In genomic region chr15:74619916-74620635, GRCh38 we compare ENCODE assay signal across 24 cellular contexts. TPM values are rescaled to one million over a fixed set of nuclear protein-coding genes. Genes with fewer than 3 reads are reported as not detected.
DNase-seq lines count a peak whose midpoint lies in the region; ATAC-seq and TF ChIP-seq lines count a peak whose summit lies in the region.
"Had no signal": no experiment of that assay in that cellular context is flagged by ENCODE, and none has a peak within 500 bp of the region (broad histone marks: within the 10 kb centered on the region; RNA-seq: fewer than 3 reads in every experiment).

No MANE protein-coding gene starts in this region.

- H3K36me3 ChIP-seq in Loucy (ENCODE audit: insufficient read depth, low read length): peaks cover 60% of the 10 kb centered on the region; the same call in 1 of the 2 replicates

- intact Hi-C loops in activated CD4-positive, alpha-beta memory T cell treated with anti-CD3 and anti-CD28 coated beads for 36 hours (cut with micrococcal nuclease): no loop called here

- H3K4me1 ChIP-seq in Loucy (ENCODE audit: insufficient read depth, low read length, poor library complexity, severe bottlenecking): peaks cover 23% of the 10 kb centered on the region

- H3K4me3 ChIP-seq in Loucy (ENCODE audit: low read length, poor library complexity, severe bottlenecking): no peak overlapping the region
- H3K4me3 ChIP-seq: breast epithelium, colonic mucosa, esophagus squamous epithelium, GM23248, sigmoid colon had no signal

- H3K9me3 ChIP-seq in Loucy (ENCODE audit: insufficient read depth, low read depth, low read length): no peaks in the 10 kb centered on the region
- H3K9me3 ChIP-seq: breast epithelium, colonic mucosa, esophagus squamous epithelium, sigmoid colon had no signal

- ATAC-seq in central memory CD8-positive, alpha-beta T cell (replicated peaks; ENCODE audit: extremely low read depth, poor library complexity, severe bottlenecking): no peak
- no peak for ATAC-seq in GM18861 (IDR thresholded peaks at IDR 0.05; ENCODE audit: unreplicated experiment)
- ATAC-seq in HG02970 (IDR thresholded peaks at IDR 0.05; ENCODE audit: low FRiP score, unreplicated experiment): no peak
- no peak for ATAC-seq in HG03460 (IDR thresholded peaks at IDR 0.05; ENCODE audit: unreplicated experiment)

- H2AFZ ChIP-seq in Loucy (ENCODE audit: low read length): no peak overlapping the region
- H2AFZ ChIP-seq: GM23248 had no signal

- H3K27me3 ChIP-seq in Loucy (ENCODE audit: insufficient read depth, low read length, poor library complexity, severe bottlenecking): no peaks in the 10 kb centered on the region
- H3K27me3 ChIP-seq: breast epithelium, colonic mucosa, esophagus squamous epithelium, sigmoid colon had no signal

- H3K4me3 Mint-ChIP-seq in activated CD4-positive, alpha-beta memory T cell treated with anti-CD3 and anti-CD28 coated beads, Interleukin-2, amount 10 ng/mL, durations not matched to agents 7 days and 5 days: no peak overlapping the region
- no peak overlapping the region for H3K4me3 Mint-ChIP-seq in activated CD4-positive, alpha-beta memory T cell treated with anti-CD3 and anti-CD28 coated beads for 36 hours
- no peak overlapping the region for H3K4me3 Mint-ChIP-seq in central memory CD8-positive, alpha-beta T cell
- H3K4me3 Mint-ChIP-seq in progenitor cell of endocrine pancreas (ENCODE audit: low read depth): no peak overlapping the region
- H3K4me3 Mint-ChIP-seq: HFFc6; T-helper 1 cell treated with Interleukin-12 subunit alpha and Interleukin-12 subunit beta and Interleukin-4 antibody, amounts not matched to agents 30 μg/mL and 1 μg/mL, for 36 hours had no signal

- peaks cover 86% of the 10 kb centered on the region for H4K20me1 ChIP-seq in Loucy (ENCODE audit: insufficient read depth, low read length, poor library complexity, severe bottlenecking)

- CTCF ChIA-PET in activated CD4-positive, alpha-beta memory T cell treated with anti-CD3 and anti-CD28 coated beads, Interleukin-2, amount 10 ng/mL, durations not matched to agents 7 days and 5 days (lab: Charles Lee): interaction anchor here (8.1 kb wide), 1 partner anchor 13 kb away, joined by 72 read pairs; no protein-coding TSS in a partner anchor
- CTCF ChIA-PET in activated CD4-positive, alpha-beta memory T cell treated with anti-CD3 and anti-CD28 coated beads for 36 hours (lab: Charles Lee): interaction anchor here (0.7 to 15.5 kb wide), 6 partner anchors 13 to 241 kb away, joined by 3 to 214 read pairs (median 6); no protein-coding TSS in a partner anchor

- H3K9ac ChIP-seq in Loucy (ENCODE audit: low read depth, low read length, poor library complexity, severe bottlenecking): no peak overlapping the region
- H3K9ac ChIP-seq: GM23248 had no signal

- H3K4me2 ChIP-seq in Loucy (ENCODE audit: low read depth, low read length, poor library complexity, severe bottlenecking): peak overlapping the region; percentile 6

- DNase-seq in activated CD4-positive, alpha-beta memory T cell treated with anti-CD3 and anti-CD28 coated beads, Interleukin-2, amount 10 ng/mL, durations not matched to agents 7 days and 5 days: no peak
- DNase-seq in activated CD4-positive, alpha-beta memory T cell treated with anti-CD3 and anti-CD28 coated beads for 36 hours: no peak
- no peak for DNase-seq in central memory CD8-positive, alpha-beta T cell (ENCODE audit: low spot score in 2 of 2)
- DNase-seq in progenitor cell of endocrine pancreas (ENCODE audit: low spot score, unreplicated experiment): no peak
- DNase-seq: activated CD4-positive, alpha-beta T cell treated with anti-CD3 and anti-CD28 coated beads, Interleukin-2, amount 50 U/mL, for 1 hour; amniotic stem cell; colonic mucosa; esophagus squamous epithelium; GF-D8; GM23248; HFFc6; hippocampal formation; immature natural killer cell; KBM-7; midbrain; sigmoid colon; trophoblast cell had no signal

- H3K9me3 Mint-ChIP-seq in activated CD4-positive, alpha-beta memory T cell treated with anti-CD3 and anti-CD28 coated beads, Interleukin-2, amount 10 ng/mL, durations not matched to agents 7 days and 5 days: no peaks in the 10 kb centered on the region
- no peaks in the 10 kb centered on the region for H3K9me3 Mint-ChIP-seq in activated CD4-positive, alpha-beta memory T cell treated with anti-CD3 and anti-CD28 coated beads for 36 hours
- H3K9me3 Mint-ChIP-seq in central memory CD8-positive, alpha-beta T cell: no peaks in the 10 kb centered on the region
- no peaks in the 10 kb centered on the region for H3K9me3 Mint-ChIP-seq in progenitor cell of endocrine pancreas (ENCODE audit: low read depth)
- H3K9me3 Mint-ChIP-seq: activated T-helper 2 cell treated with anti-CD3 and anti-CD28 coated beads, Interferon-gamma antibody, Interleukin-2, Interleukin-4, amounts not matched to agents 10 μg/mL and 5 μg/mL and 100 μg/mL, durations not matched to agents 14 hours and 24 hours and 36 hours; HFFc6; immature natural killer cell; T-helper 1 cell treated with Interleukin-12 subunit alpha and Interleukin-12 subunit beta and Interleukin-4 antibody, amounts not matched to agents 30 μg/mL and 1 μg/mL, for 36 hours had no signal

- H3K4me1 Mint-ChIP-seq in activated CD4-positive, alpha-beta memory T cell treated with anti-CD3 and anti-CD28 coated beads, Interleukin-2, amount 10 ng/mL, durations not matched to agents 7 days and 5 days: peaks cover 57% of the 10 kb centered on the region
- H3K4me1 Mint-ChIP-seq in activated CD4-positive, alpha-beta memory T cell treated with anti-CD3 and anti-CD28 coated beads for 36 hours (ENCODE audit: low read depth): peaks cover 44% of the 10 kb centered on the region
- peaks cover 49% of the 10 kb centered on the region for H3K4me1 Mint-ChIP-seq in central memory CD8-positive, alpha-beta T cell
- H3K4me1 Mint-ChIP-seq in progenitor cell of endocrine pancreas (ENCODE audit: low read depth): peaks cover 12% of the 10 kb centered on the region

- peaks cover 87% of the 10 kb centered on the region for H3K36me3 Mint-ChIP-seq in activated CD4-positive, alpha-beta memory T cell treated with anti-CD3 and anti-CD28 coated beads, Interleukin-2, amount 10 ng/mL, durations not matched to agents 7 days and 5 days (ENCODE audit: low read depth)
- H3K36me3 Mint-ChIP-seq in activated CD4-positive, alpha-beta memory T cell treated with anti-CD3 and anti-CD28 coated beads for 36 hours: peaks cover 47% of the 10 kb centered on the region
- H3K36me3 Mint-ChIP-seq in central memory CD8-positive, alpha-beta T cell (ENCODE audit: insufficient read depth): peaks cover 36% of the 10 kb centered on the region
- peaks cover 17% of the 10 kb centered on the region for H3K36me3 Mint-ChIP-seq in progenitor cell of endocrine pancreas (ENCODE audit: insufficient read depth)

- H3K79me2 ChIP-seq in Loucy (ENCODE audit: insufficient read depth, low read length): peaks cover 87% of the 10 kb centered on the region

- peak overlapping the region; percentile 26 for H3K27ac Mint-ChIP-seq in activated CD4-positive, alpha-beta memory T cell treated with anti-CD3 and anti-CD28 coated beads, Interleukin-2, amount 10 ng/mL, durations not matched to agents 7 days and 5 days
- no peak overlapping the region for H3K27ac Mint-ChIP-seq in activated CD4-positive, alpha-beta memory T cell treated with anti-CD3 and anti-CD28 coated beads for 36 hours
- H3K27ac Mint-ChIP-seq in central memory CD8-positive, alpha-beta T cell (ENCODE audit: low read depth): peak overlapping the region; percentile 32
- H3K27ac Mint-ChIP-seq in progenitor cell of endocrine pancreas: peak overlapping the region; percentile 68

- H3F3A ChIP-seq in Loucy (ENCODE audit: low read depth): no peaks in the 10 kb centered on the region

- POLR2A ChIA-PET in activated CD4-positive, alpha-beta memory T cell treated with anti-CD3 and anti-CD28 coated beads, Interleukin-2, amount 10 ng/mL, durations not matched to agents 7 days and 5 days (lab: Charles Lee): interaction anchor here (1.1 kb wide), 1 partner anchor 11 kb away, joined by 3 read pairs; no protein-coding TSS in a partner anchor
- POLR2A ChIA-PET in activated CD4-positive, alpha-beta memory T cell treated with anti-CD3 and anti-CD28 coated beads for 36 hours (lab: Charles Lee): no interaction called here

- H3K27me3 Mint-ChIP-seq in activated CD4-positive, alpha-beta memory T cell treated with anti-CD3 and anti-CD28 coated beads, Interleukin-2, amount 10 ng/mL, durations not matched to agents 7 days and 5 days: no peaks in the 10 kb centered on the region
- H3K27me3 Mint-ChIP-seq in activated CD4-positive, alpha-beta memory T cell treated with anti-CD3 and anti-CD28 coated beads for 36 hours: no peaks in the 10 kb centered on the region
- no peaks in the 10 kb centered on the region for H3K27me3 Mint-ChIP-seq in central memory CD8-positive, alpha-beta T cell
- H3K27me3 Mint-ChIP-seq in progenitor cell of endocrine pancreas: no peaks in the 10 kb centered on the region

- no peaks in the 10 kb centered on the region for H3K9me2 ChIP-seq in Loucy (replicated peaks; ENCODE audit: low read depth, low read length)

- TF ChIP-seq CTCF in Loucy (conservative IDR thresholded peaks at IDR 0.05; ENCODE audit: low read length) (no peak), progenitor cell of endocrine pancreas (IDR thresholded peaks at IDR 0.05; ENCODE audit: unreplicated experiment) (no peak)

RNA-seq across cellular contexts. Expression of gene CLK3, which starts 4.4 kb away (rescaled TPM):
- total RNA-seq in activated CD4-positive, alpha-beta memory T cell treated with anti-CD3 and anti-CD28 coated beads, Interleukin-2, amount 10 ng/mL, durations not matched to agents 7 days and 5 days: 100 to 1,000 TPM; 133 to 136 TPM
- total RNA-seq in activated CD4-positive, alpha-beta memory T cell treated with anti-CD3 and anti-CD28 coated beads for 36 hours: 100 to 1,000 TPM; 118 to 124 TPM
- total RNA-seq in progenitor cell of endocrine pancreas: 74.5 and 76.0 TPM in 2 replicates
